15 cellular contexts compared by ENCODE assay signal in genomic region chr15:60972301-60972700, GRCh38.
A peak's percentile ranks its signal among the peaks of the same experiment; 100 is the strongest.
DNase-seq lines count a peak whose midpoint lies in the region; ATAC-seq and TF ChIP-seq lines count a peak whose summit lies in the region.
"Had no signal": no experiment of that assay in that cellular context is flagged by ENCODE, and none has a peak within 500 bp of the region (broad histone marks: within the 10 kb centered on the region; RNA-seq: fewer than 3 reads in every experiment).

No MANE protein-coding gene starts in this region.

- DNase-seq in HCEC 1CT (peak; percentile 98), adipocyte (ENCODE audit: low read depth) (peak; percentile 70), fibroblast of peridontal ligament (ENCODE audit: extremely low read depth) (peak; percentile 79), omental fat pad (ENCODE audit: low spot score) (no peak)
- DNase-seq: activated CD4-positive, alpha-beta T cell treated with anti-CD3 and anti-CD28 coated beads, Interleukin-2, amount 50 U/mL, for 1 hour; activated T-cell treated with anti-CD3 and anti-CD28 coated beads, Interleukin-2, amount 50 U/mL, for 48 hours; effector CD8-positive, alpha-beta T cell; left ventricle myocardium inferior; MV-4-11; natural killer cell; T-helper 2 cell had no signal

- H3K4me1 ChIP-seq in adipocyte (ENCODE audit: control insufficient read depth, insufficient read depth, low read length) (peaks cover 32% of the 10 kb centered on the region), skeletal muscle satellite cell (ENCODE audit: control insufficient read depth, insufficient read depth, low read length) (peaks cover 59% of the 10 kb centered on the region)

- no peak overlapping the region for H3K4me3 ChIP-seq in adipocyte (ENCODE audit: low read length)
- H3K4me3 ChIP-seq in skeletal muscle satellite cell (ENCODE audit: low read length), result peak overlapping the region; percentile 13
- H3K4me3 ChIP-seq: left ventricle myocardium inferior had no signal

- TF ChIP-seq CTCF in omental fat pad (IDR thresholded peaks at IDR 0.05), result no peak

- H3K9ac ChIP-seq in adipocyte (ENCODE audit: low read length) (peak overlapping the region; percentile 20), skeletal muscle satellite cell (ENCODE audit: low read depth, low read length) (peak overlapping the region; percentile 80)

- no peaks in the 10 kb centered on the region for H3K36me3 ChIP-seq in adipocyte (ENCODE audit: control insufficient read depth, insufficient read depth, low read length, severe bottlenecking)
- no peaks in the 10 kb centered on the region for H3K36me3 ChIP-seq in skeletal muscle satellite cell (ENCODE audit: insufficient read depth, low read length)
- H3K36me3 ChIP-seq: left ventricle myocardium inferior had no signal

- ATAC-seq in omental fat pad (ENCODE audit: low FRiP score) (no peak), GM21717 (IDR thresholded peaks at IDR 0.05; ENCODE audit: unreplicated experiment) (no peak), HG02678 (IDR thresholded peaks at IDR 0.05; ENCODE audit: unreplicated experiment) (no peak)
- ATAC-seq: natural killer cell, sciatic nerve had no signal

- H3K27me3 ChIP-seq in adipocyte (replicated peaks; ENCODE audit: control insufficient read depth, insufficient read depth, low read length) (no peaks in the 10 kb centered on the region), skeletal muscle satellite cell (ENCODE audit: control insufficient read depth, insufficient read depth, low read length) (no peaks in the 10 kb centered on the region)

- peak overlapping the region; percentile 55 for H3K4me2 ChIP-seq in skeletal muscle satellite cell (ENCODE audit: low read length)

- H3K9me3 ChIP-seq in adipocyte (ENCODE audit: control insufficient read depth, low read length), result no peaks in the 10 kb centered on the region
- H3K9me3 ChIP-seq in skeletal muscle satellite cell (replicated peaks; ENCODE audit: low read length), result no peaks in the 10 kb centered on the region
- H3K9me3 ChIP-seq: left ventricle myocardium inferior had no signal
